35 cellular contexts compared by ENCODE assay signal in genomic region chr2:221405521-221405920, GRCh38.
"Had no signal": no experiment of that assay in that cellular context is flagged by ENCODE, and none has a peak within 500 bp of the region (broad histone marks: within the 10 kb centered on the region; RNA-seq: fewer than 3 reads in every experiment).

No MANE protein-coding gene starts in this region.

- H3K36me3 ChIP-seq: MG63 had no signal

- H3K27me3 ChIP-seq: MG63 had no signal

- H3K4me3 ChIP-seq: MG63 had no signal

- DNase-seq: Karpas-422, Kasumi-1, MG63, MM.1S, MV-4-11, NCI-H1048, NCI-H1092, NCI-H1092 treated with DMSO at 0.1 percent for 48 hours, NCI-H1105, NCI-H1105 treated with DMSO at 0.1 percent for 48 hours, NCI-H1417, NCI-H1417 treated with DMSO at 0.1 percent for 48 hours, NCI-H1436, NCI-H1436 treated with DMSO at 0.1 percent for 48 hours, NCI-H146, NCI-H1694, NCI-H1694 treated with DMSO at 0.1 percent for 48 hours, NCI-H187, NCI-H1930, NCI-H2029, NCI-H2029 treated with DMSO at 0.1 percent for 48 hours, NCI-H2081, NCI-H2081 treated with DMSO at 0.1 percent for 48 hours, NCI-H2107, NCI-H2171, NCI-H2171 treated with DMSO at 0.1 percent for 48 hours, NCI-H2227 treated with DMSO at 0.1 percent for 48 hours, NCI-H226, NCI-H345, NCI-H446, NCI-H446 treated with DMSO at 0.1 percent for 48 hours, NCI-H510A, NCI-H510A treated with DMSO at 0.1 percent for 48 hours, NCI-H524, NCI-H524 treated with DMSO at 0.1 percent for 48 hours had no signal

- H3K9me3 ChIP-seq: MG63 had no signal
